Comparison of ENCODE assay signal across 3 cellular contexts in genomic region chr3:190534986-190535385, GRCh38.
TF ChIP-seq lines count a peak whose summit lies in the region.

No MANE protein-coding gene starts in this region.

TF ChIP-seq in SK-N-SH, 30 proteins besides CTCF, POLR2A, EP300 and RAD21:
- TF ChIP-seq GATA2 (CRISPR knock-in tag; IDR thresholded peaks at IDR 0.05): no peak
- TF ChIP-seq, protein P1, sequence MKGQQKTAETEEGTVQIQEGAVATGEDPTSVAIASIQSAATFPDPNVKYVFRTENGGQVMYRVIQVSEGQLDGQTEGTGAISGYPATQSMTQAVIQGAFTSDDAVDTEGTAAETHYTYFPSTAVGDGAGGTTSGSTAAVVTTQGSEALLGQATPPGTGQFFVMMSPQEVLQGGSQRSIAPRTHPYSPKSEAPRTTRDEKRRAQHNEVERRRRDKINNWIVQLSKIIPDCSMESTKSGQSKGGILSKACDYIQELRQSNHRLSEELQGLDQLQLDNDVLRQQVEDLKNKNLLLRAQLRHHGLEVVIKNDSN (IDR thresholded peaks at IDR 0.05; ENCODE audit: borderline replicate concordance, low read depth): no peak
- TF ChIP-seq, protein P2, sequence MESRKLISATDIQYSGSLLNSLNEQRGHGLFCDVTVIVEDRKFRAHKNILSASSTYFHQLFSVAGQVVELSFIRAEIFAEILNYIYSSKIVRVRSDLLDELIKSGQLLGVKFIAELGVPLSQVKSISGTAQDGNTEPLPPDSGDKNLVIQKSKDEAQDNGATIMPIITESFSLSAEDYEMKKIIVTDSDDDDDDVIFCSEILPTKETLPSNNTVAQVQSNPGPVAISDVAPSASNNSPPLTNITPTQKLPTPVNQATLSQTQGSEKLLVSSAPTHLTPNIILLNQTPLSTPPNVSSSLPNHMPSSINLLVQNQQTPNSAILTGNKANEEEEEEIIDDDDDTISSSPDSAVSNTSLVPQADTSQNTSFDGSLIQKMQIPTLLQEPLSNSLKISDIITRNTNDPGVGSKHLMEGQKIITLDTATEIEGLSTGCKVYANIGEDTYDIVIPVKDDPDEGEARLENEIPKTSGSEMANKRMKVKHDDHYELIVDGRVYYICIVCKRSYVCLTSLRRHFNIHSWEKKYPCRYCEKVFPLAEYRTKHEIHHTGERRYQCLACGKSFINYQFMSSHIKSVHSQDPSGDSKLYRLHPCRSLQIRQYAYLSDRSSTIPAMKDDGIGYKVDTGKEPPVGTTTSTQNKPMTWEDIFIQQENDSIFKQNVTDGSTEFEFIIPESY (IDR thresholded peaks at IDR 0.05; ENCODE audit: borderline replicate concordance, low read depth): no peak
- no peak for TF ChIP-seq REST (IDR thresholded peaks at IDR 0.05; ENCODE audit: low read depth, low read length)
- no peak for TF ChIP-seq MEF2A (IDR thresholded peaks at IDR 0.05; ENCODE audit: borderline replicate concordance, low read depth)
- no peak for TF ChIP-seq TEAD4 (IDR thresholded peaks at IDR 0.05; ENCODE audit: borderline replicate concordance, insufficient read depth)
- TF ChIP-seq PBX3 (IDR thresholded peaks at IDR 0.05): no peak
- no peak for TF ChIP-seq RXRA (IDR thresholded peaks at IDR 0.05; ENCODE audit: borderline replicate concordance, low read depth)

TF ChIP-seq in SK-N-SH treated with all-trans-retinoic acid at 6 μM for 48 hours, 23 proteins besides CTCF, POLR2A, EP300 and RAD21:
- TF ChIP-seq PPARA (CRISPR knock-in tag; IDR thresholded peaks at IDR 0.05; ENCODE audit: borderline replicate concordance) (no peak), GLIS3 (CRISPR knock-in tag; IDR thresholded peaks at IDR 0.05) (no peak), TSHZ2 (CRISPR knock-in tag; IDR thresholded peaks at IDR 0.05) (no peak), CSDC2 (CRISPR knock-in tag; IDR thresholded peaks at IDR 0.05) (no peak)

TF ChIP-seq in endothelial cell of umbilical vein, 7 proteins besides CTCF, POLR2A, EP300 and RAD21 (continued from another document):
- TF ChIP-seq MAX (IDR thresholded peaks at IDR 0.05; ENCODE audit: insufficient read depth, insufficient read length) (no peak), EZH2 (IDR thresholded peaks at IDR 0.05; ENCODE audit: borderline replicate concordance, low read depth, low read length, severe bottlenecking) (no peak), POLR2AphosphoS5 (IDR thresholded peaks at IDR 0.05; ENCODE audit: insufficient read depth, low read depth, low read length) (no peak), GATA2 (IDR thresholded peaks at IDR 0.05; ENCODE audit: insufficient read depth, insufficient read length, low read depth, low read length) (peak; percentile 56)
